Comparison of ENCODE assay signal across 15 cellular contexts in the genomic region with DNA sequence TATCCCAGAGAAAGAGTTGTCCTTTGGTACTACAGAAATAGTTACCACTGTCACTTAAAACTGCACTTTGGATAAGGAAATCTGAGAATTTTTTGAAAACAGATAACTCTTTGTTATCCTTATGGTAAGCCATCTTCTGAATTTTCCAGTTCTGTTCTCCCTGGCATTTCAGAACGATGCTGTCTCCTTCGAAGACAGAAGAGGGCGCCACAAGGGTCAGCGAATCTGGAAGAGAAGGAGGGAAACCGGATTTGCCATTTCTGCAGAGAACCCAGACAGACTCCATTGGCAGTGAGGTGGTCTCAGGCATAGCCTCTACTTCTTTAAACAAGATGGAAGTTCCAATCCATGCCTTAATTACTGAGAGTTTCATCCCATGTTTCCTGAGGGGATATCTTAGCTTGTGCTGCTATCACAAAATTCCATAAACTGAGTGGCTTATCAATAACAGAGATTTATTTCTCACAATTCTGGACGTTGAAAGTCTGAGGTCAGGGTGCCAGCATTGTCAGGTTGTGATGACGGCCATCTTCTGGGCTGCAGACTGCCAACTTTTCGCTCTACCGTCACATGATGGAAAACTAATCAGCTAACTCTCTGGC. TPM values are rescaled to one million over a fixed set of nuclear protein-coding genes. Genes with fewer than 3 reads are reported as not detected.
DNase-seq lines count a peak whose midpoint lies in the region; ATAC-seq, FAIRE-seq and TF ChIP-seq lines count a peak whose summit lies in the region.
"Had no signal": no experiment of that assay in that cellular context is flagged by ENCODE, and none has a peak within 500 bp of the region (broad histone marks: within the 10 kb centered on the region; RNA-seq: fewer than 3 reads in every experiment).

No MANE protein-coding gene starts in this region.

- H3K4me1 Mint-ChIP-seq in neural progenitor cell: no peaks in the 10 kb centered on the region
- H3K4me1 Mint-ChIP-seq: activated T-helper 17 cell treated with anti-CD3 and anti-CD28 coated beads, Interleukin-2, amount 50 U/mL, for 72 hours had no signal

- intact Hi-C loops in psoas muscle (cut with DNase I): no loop called here

- peak; percentile 6 for DNase-seq in EL
- DNase-seq in bronchial epithelial cell (ENCODE audit: low read depth): peak; percentile 8
- peak; percentile 46 for DNase-seq in neural progenitor cell (ENCODE audit: low spot score)
- DNase-seq in caudate nucleus (lab: John Stamatoyannopoulos, UW): no peak
- DNase-seq in ecto neural progenitor cell (ENCODE audit: low spot score): no peak
- no peak for DNase-seq in psoas muscle
- DNase-seq: NCI-H774, spleen had no signal

- peaks cover 6% of the 10 kb centered on the region for H3K27me3 Mint-ChIP-seq in neural progenitor cell (ENCODE audit: insufficient read depth, low read depth)
- H3K27me3 Mint-ChIP-seq: IgD-negative memory B cell had no signal

- TF ChIP-seq CTCF in LNCAP (IDR thresholded peaks at IDR 0.05) (peak; percentile 44), bronchial epithelial cell (IDR thresholded peaks at IDR 0.05; ENCODE audit: insufficient read depth, low read length, severe bottlenecking) (peak; percentile 12), neural progenitor cell (IDR thresholded peaks at IDR 0.05) (peak; percentile 64), psoas muscle (IDR thresholded peaks at IDR 0.05) (no peak)

- no peaks in the 10 kb centered on the region for H4K20me1 ChIP-seq in neural progenitor cell (ENCODE audit: low read depth)

- no peaks in the 10 kb centered on the region for H3K9me3 Mint-ChIP-seq in neural progenitor cell
- H3K9me3 Mint-ChIP-seq: activated T-helper 17 cell treated with anti-CD3 and anti-CD28 coated beads, Interleukin-2, amount 50 U/mL, for 72 hours; IgD-negative memory B cell; stimulated activated effector memory CD8-positive, alpha-beta T cell treated with anti-CD3 and anti-CD28 coated beads, Interleukin-12 subunit alpha, Interleukin-12 subunit beta, amount 100 ng/mL, for 72 hours had no signal

- peak; percentile 68 for FAIRE-seq in bronchial epithelial cell (lab: Jason Lieb, UNC)

- ATAC-seq in GM18873 (IDR thresholded peaks at IDR 0.05; ENCODE audit: low FRiP score, unreplicated experiment) (no peak), psoas muscle (no peak)
- ATAC-seq: activated T-helper 17 cell treated with anti-CD3 and anti-CD28 coated beads, Interleukin-2, amount 50 U/mL, for 72 hours; stimulated activated effector memory CD8-positive, alpha-beta T cell treated with anti-CD3 and anti-CD28 coated beads, Interleukin-12 subunit alpha, Interleukin-12 subunit beta, amount 100 ng/mL, for 72 hours had no signal

- H3F3A ChIP-seq in neural progenitor cell (ENCODE audit: low read depth): no peaks in the 10 kb centered on the region

- H3K4me1 ChIP-seq in neural progenitor cell: peaks cover 5% of the 10 kb centered on the region
- H3K4me1 ChIP-seq in psoas muscle: no peaks in the 10 kb centered on the region

- H3K36me3 ChIP-seq in bronchial epithelial cell (ENCODE audit: control insufficient read depth, insufficient read depth, low read length) (no peaks in the 10 kb centered on the region), neural progenitor cell (no peaks in the 10 kb centered on the region), psoas muscle (ENCODE audit: insufficient read depth in 1 of 2, low read depth in 1 of 2) (no peaks in the 10 kb centered on the region)

- no peak overlapping the region for H3K9ac ChIP-seq in neural progenitor cell

- H3K36me3 Mint-ChIP-seq in neural progenitor cell: no peaks in the 10 kb centered on the region
- H3K36me3 Mint-ChIP-seq: stimulated activated effector memory CD8-positive, alpha-beta T cell treated with anti-CD3 and anti-CD28 coated beads, Interleukin-12 subunit alpha, Interleukin-12 subunit beta, amount 100 ng/mL, for 72 hours had no signal

- peak overlapping the region; percentile 34 for H2AFZ ChIP-seq in neural progenitor cell (replicated peaks)

- 50% methylated on average over 9 of the region's 9 CpGs for WGBS in psoas muscle, 3 donors

- H3K27ac ChIP-seq in neural progenitor cell: no peak overlapping the region
- no peak overlapping the region for H3K27ac ChIP-seq in caudate nucleus (ENCODE audit: low read depth, low read length)
- no peak overlapping the region for H3K27ac ChIP-seq in psoas muscle

- H3K79me2 ChIP-seq in neural progenitor cell (ENCODE audit: low read depth): no peaks in the 10 kb centered on the region

- H3K9me3 ChIP-seq in neural progenitor cell (ENCODE audit: low read depth) (no peaks in the 10 kb centered on the region), psoas muscle (no peaks in the 10 kb centered on the region)
- H3K9me3 ChIP-seq: spleen had no signal

- no peak overlapping the region for H3K4me3 ChIP-seq in bronchial epithelial cell (ENCODE audit: low read depth, low read length)
- H3K4me3 ChIP-seq in neural progenitor cell: no peak overlapping the region
- no peak overlapping the region for H3K4me3 ChIP-seq in psoas muscle
- H3K4me3 ChIP-seq: spleen had no signal

- H3K27ac Mint-ChIP-seq in neural progenitor cell: no peak overlapping the region
- H3K27ac Mint-ChIP-seq: activated T-helper 17 cell treated with anti-CD3 and anti-CD28 coated beads, Interleukin-2, amount 50 U/mL, for 72 hours; stimulated activated effector memory CD8-positive, alpha-beta T cell treated with anti-CD3 and anti-CD28 coated beads, Interleukin-12 subunit alpha, Interleukin-12 subunit beta, amount 100 ng/mL, for 72 hours had no signal

- no peak overlapping the region for H3K4me2 ChIP-seq in neural progenitor cell

- no peaks in the 10 kb centered on the region for H3K27me3 ChIP-seq in bronchial epithelial cell (ENCODE audit: control insufficient read depth, insufficient read depth, low read length)
- no peaks in the 10 kb centered on the region for H3K27me3 ChIP-seq in neural progenitor cell
- H3K27me3 ChIP-seq in psoas muscle (ENCODE audit: insufficient read depth in 3 of 3, low read length in 2 of 3): no peaks in the 10 kb centered on the region

- peak overlapping the region; percentile 41 for H3K4me3 Mint-ChIP-seq in neural progenitor cell
- H3K4me3 Mint-ChIP-seq: activated T-helper 17 cell treated with anti-CD3 and anti-CD28 coated beads, Interleukin-2, amount 50 U/mL, for 72 hours; stimulated activated effector memory CD8-positive, alpha-beta T cell treated with anti-CD3 and anti-CD28 coated beads, Interleukin-12 subunit alpha, Interleukin-12 subunit beta, amount 100 ng/mL, for 72 hours had no signal

RNA-seq across cellular contexts. Expression of a gene that starts 6.4 kb away (rescaled TPM):
- not detected in 2 replicates for total RNA-seq in bronchial epithelial cell
- not detected in 2 replicates for total RNA-seq in neural progenitor cell (ENCODE audit: low replicate concordance)
- total RNA-seq in psoas muscle: under 1 TPM in 1 of 4 donors, not detected in 3; 0.17 TPM
- polyA plus RNA-seq in psoas muscle: under 1 TPM in 1 of 3 donors, not detected in 2; 0.03 TPM
- total RNA-seq: activated T-helper 17 cell treated with anti-CD3 and anti-CD28 coated beads, Interleukin-2, amount 50 U/mL, for 72 hours; chondrocyte; glomerular endothelial cell had no signal

RNA-seq across cellular contexts. Expression of a gene that starts 49.4 kb away (rescaled TPM):
- total RNA-seq in bronchial epithelial cell (not detected in 2 replicates), neural progenitor cell (ENCODE audit: low replicate concordance) (not detected in 2 replicates), psoas muscle (under 1 TPM in 1 of 4 donors, not detected in 3; 0.40 TPM)
- polyA plus RNA-seq in psoas muscle: under 1 TPM in 1 of 3 donors, not detected in 2; 0.03 TPM
- total RNA-seq: activated T-helper 17 cell treated with anti-CD3 and anti-CD28 coated beads, Interleukin-2, amount 50 U/mL, for 72 hours; chondrocyte; glomerular endothelial cell had no signal

Comparison
In these comparisons a context has a peak if more than half of its experiments do, and no peak if none do; other contexts are left out.
1. DNase-seq: peak in EL (single experiment), bronchial epithelial cell (single experiment) and neural progenitor cell (single experiment); none in caudate nucleus (0 of 61), ecto neural progenitor cell (single experiment) and psoas muscle (0 of 2).